ENCODE assay signal across 1 cellular context in genomic region chr7:22703978-22704610, GRCh38.
TF ChIP-seq lines count a peak whose summit lies in the region.
"Not testable (repeated sequence)": the region's sequence is repeated elsewhere in the genome, so short reads cannot be mapped to it uniquely, and the experiment has no call there.

No MANE protein-coding gene starts in this region.

TF ChIP-seq in K562, 482 proteins besides CTCF, POLR2A, EP300 and RAD21 (continues in another document):
- TF ChIP-seq ELF4 (CRISPR knock-in tag; IDR thresholded peaks at IDR 0.05) (peak; percentile 81; the same call in 1 of the 2 replicates), ZBTB26 (CRISPR knock-in tag; IDR thresholded peaks at IDR 0.05) (0 out of 2 replicates have a peak, but pooled peaks have one; percentile 17), DPF2 (IDR thresholded peaks at IDR 0.05) (peak; percentile 12; the same call in 1 of the 2 replicates), TCF3 (CRISPR knock-in tag; IDR thresholded peaks at IDR 0.05) (0 out of 2 replicates have a peak, but pooled peaks have one; percentile 8), NFRKB (IDR thresholded peaks at IDR 0.05; ENCODE audit: low read depth) (peak; percentile 46), SOX6 (IDR thresholded peaks at IDR 0.05) (0 out of 2 replicates have a peak, but pooled peaks have one; percentile 6), BHLHE40 (IDR thresholded peaks at IDR 0.05; ENCODE audit: low read length) (0 out of 2 replicates have a peak, but pooled peaks have one; percentile 40), MLLT1 (IDR thresholded peaks at IDR 0.05) (peak; percentile 81 to 94), SMARCE1 (IDR thresholded peaks at IDR 0.05) (peak; percentile 15; the same call in 1 of the 2 replicates), AFF1 (IDR thresholded peaks at IDR 0.05; ENCODE audit: low read depth in 1 of 2, partially characterized antibody in 2 of 2) (peak in 1 of 2 experiments; percentile 22), NR4A1 (tag; IDR thresholded peaks at IDR 0.05) (peak; percentile 20; the same call in 1 of the 2 replicates), E4F1 (CRISPR knock-in tag; IDR thresholded peaks at IDR 0.05; ENCODE audit: borderline replicate concordance) (0 out of 2 replicates have a peak, but pooled peaks have one; percentile 9), OTX1 (CRISPR knock-in tag; IDR thresholded peaks at IDR 0.05) (peak; percentile 61; the same call in 1 of the 2 replicates), POLR2B (IDR thresholded peaks at IDR 0.05; ENCODE audit: low read depth, partially characterized antibody) (peak; percentile 10), ZNF740 (CRISPR knock-in tag; IDR thresholded peaks at IDR 0.05) (0 out of 2 replicates have a peak, but pooled peaks have one; percentile 13), CXXC5 (CRISPR knock-in tag; IDR thresholded peaks at IDR 0.05) (peak; percentile 20), MTA1 (IDR thresholded peaks at IDR 0.05; ENCODE audit: borderline replicate concordance) (peak; percentile 27; the same call in 1 of the 2 replicates), MYC (CRISPR knock-in tag; IDR thresholded peaks at IDR 0.05; ENCODE audit: borderline replicate concordance, low read depth) (peak; percentile 52; the same call in 1 of the 2 replicates), HBP1 (CRISPR knock-in tag; IDR thresholded peaks at IDR 0.05) (peak; percentile 85; the same call in 1 of the 2 replicates), TAL1 (IDR thresholded peaks at IDR 0.05) (0 out of 2 replicates have a peak, but pooled peaks have one; percentile 4), THAP7 (CRISPR knock-in tag; IDR thresholded peaks at IDR 0.05) (0 out of 2 replicates have a peak, but pooled peaks have one; percentile 14), ARID1B (IDR thresholded peaks at IDR 0.05) (peak; percentile 34), BRD9 (IDR thresholded peaks at IDR 0.05; ENCODE audit: low read depth, partially characterized antibody) (peak; percentile 10), NR2C1 (IDR thresholded peaks at IDR 0.05) (peak; percentile 80), NR2C1 (tag; IDR thresholded peaks at IDR 0.05) (peak; percentile 80), NR2C2 (tag; IDR thresholded peaks at IDR 0.05) (peak; percentile 58; the same call in 1 of the 2 replicates), HLTF (IDR thresholded peaks at IDR 0.05) (0 out of 2 replicates have a peak, but pooled peaks have one; percentile 14), RBFOX2 (IDR thresholded peaks at IDR 0.05; ENCODE audit: low read depth, low read length) (peak; percentile 54), ZNF175 (CRISPR knock-in tag; IDR thresholded peaks at IDR 0.05; ENCODE audit: low read depth) (peak; percentile 40; the same call in 1 of the 2 replicates), NFIC (IDR thresholded peaks at IDR 0.05) (0 out of 2 replicates have a peak, but pooled peaks have one; percentile 10)
- not testable (repeated sequence) for TF ChIP-seq NR4A1 (CRISPR knock-in tag; IDR thresholded peaks at IDR 0.05); ZNF740 (tag; IDR thresholded peaks at IDR 0.05); MYC (IDR thresholded peaks at IDR 0.05; ENCODE audit: low read depth, low read length); NR2C2 (CRISPR knock-in tag; IDR thresholded peaks at IDR 0.05)
